ENCODE assay signal across 9 cellular contexts in genomic region chr7:22858274-22858639, GRCh38. TPM values are rescaled to one million over a fixed set of nuclear protein-coding genes. Genes with fewer than 3 reads are reported as not detected.
A peak's percentile ranks its signal among the peaks of the same experiment; 100 is the strongest.
DNase-seq lines count a peak whose midpoint lies in the region; ATAC-seq and TF ChIP-seq lines count a peak whose summit lies in the region.
"Had no signal": no experiment of that assay in that cellular context is flagged by ENCODE, and none has a peak within 500 bp of the region (broad histone marks: within the 10 kb centered on the region; RNA-seq: fewer than 3 reads in every experiment).

No MANE protein-coding gene starts in this region.

- WGBS in endodermal cell (ENCODE audit: insufficient coverage in 1 of 2, insufficient read length in 1 of 2), 2 experiments: 83% methylated on average over 1 of the region's 1 CpG; no CpG with 5 or more reads in 1 of the 2 experiments

- POLR2A ChIA-PET in activated CD4-positive, alpha-beta T cell treated with anti-CD3 and anti-CD28 coated beads for 36 hours (lab: Charles Lee): no interaction called here

- peaks cover 75% of the 10 kb centered on the region for H3K36me3 Mint-ChIP-seq in activated CD4-positive, alpha-beta T cell treated with anti-CD3 and anti-CD28 coated beads for 36 hours (ENCODE audit: low read depth)
- peaks cover 57% of the 10 kb centered on the region for H3K36me3 Mint-ChIP-seq in endodermal cell (ENCODE audit: low read depth)
- H3K36me3 Mint-ChIP-seq in stimulated activated effector memory CD8-positive, alpha-beta T cell treated with anti-CD3 and anti-CD28 coated beads, Interleukin-12 subunit alpha, Interleukin-12 subunit beta, amount 100 ng/mL, for 72 hours: peaks cover 91% of the 10 kb centered on the region

- peak overlapping the region; percentile 97 for H3K27ac ChIP-seq in SJSA1
- peak overlapping the region; percentile 19 for H3K27ac ChIP-seq in endodermal cell (ENCODE audit: low read depth, low read length)

- H3K36me3 ChIP-seq in SJSA1 (peaks cover 48% of the 10 kb centered on the region), endodermal cell (ENCODE audit: control insufficient read depth, insufficient read depth, low read length) (peaks cover 59% of the 10 kb centered on the region)

- intact Hi-C loops in activated CD4-positive, alpha-beta T cell treated with anti-CD3 and anti-CD28 coated beads for 36 hours (cut with DNase I, micrococcal nuclease): loop anchor here (10.0 kb wide), 2 partner anchors 327 to 737 kb away; partner anchors contain the start of genes CCDC126 (in 1 of the 2) and NUP42 (in 1 of the 2)
- intact Hi-C loops in cardiac septum (cut with DNase I): loop anchor here (5.0 to 10.0 kb wide), 3 partner anchors 133 to 197 kb away; partner anchors contain the start of genes HYCC1 and IL6

- no peaks in the 10 kb centered on the region for H3K27me3 Mint-ChIP-seq in activated CD4-positive, alpha-beta T cell treated with anti-CD3 and anti-CD28 coated beads for 36 hours
- peaks cover 4% of the 10 kb centered on the region for H3K27me3 Mint-ChIP-seq in endodermal cell (ENCODE audit: insufficient read depth)
- H3K27me3 Mint-ChIP-seq: type B pancreatic cell had no signal

- ATAC-seq in activated CD4-positive, alpha-beta T cell treated with anti-CD3 and anti-CD28 coated beads for 36 hours: no peak
- ATAC-seq in stimulated activated effector memory CD8-positive, alpha-beta T cell treated with anti-CD3 and anti-CD28 coated beads, Interleukin-12 subunit alpha, Interleukin-12 subunit beta, amount 100 ng/mL, for 72 hours: no peak

- no peaks in the 10 kb centered on the region for H3K9me3 Mint-ChIP-seq in activated CD4-positive, alpha-beta T cell treated with anti-CD3 and anti-CD28 coated beads for 36 hours (ENCODE audit: low read depth)
- H3K9me3 Mint-ChIP-seq in endodermal cell: no peaks in the 10 kb centered on the region
- H3K9me3 Mint-ChIP-seq in stimulated activated effector memory CD8-positive, alpha-beta T cell treated with anti-CD3 and anti-CD28 coated beads, Interleukin-12 subunit alpha, Interleukin-12 subunit beta, amount 100 ng/mL, for 72 hours: no peaks in the 10 kb centered on the region
- H3K9me3 Mint-ChIP-seq: type B pancreatic cell had no signal

- no peaks in the 10 kb centered on the region for H3K9me3 ChIP-seq in SJSA1 (replicated peaks)
- H3K9me3 ChIP-seq in endodermal cell (ENCODE audit: control insufficient read depth, low read length): no peaks in the 10 kb centered on the region

- CTCF ChIA-PET in activated CD4-positive, alpha-beta T cell treated with anti-CD3 and anti-CD28 coated beads for 36 hours (lab: Charles Lee): interaction anchor here (3.5 kb wide), 1 partner anchor 198 kb away, joined by 26 read pairs; no protein-coding TSS in a partner anchor

- no peak overlapping the region for H3K9ac ChIP-seq in endodermal cell (ENCODE audit: extremely low read depth, low read length, poor library complexity, severe bottlenecking)

- H3K4me3 ChIP-seq in SJSA1 (no peak overlapping the region), endodermal cell (ENCODE audit: low read length) (no peak overlapping the region)

- H3K27ac Mint-ChIP-seq in activated CD4-positive, alpha-beta T cell treated with anti-CD3 and anti-CD28 coated beads for 36 hours: peak overlapping the region; percentile 80
- H3K27ac Mint-ChIP-seq in endodermal cell: peak overlapping the region; percentile 88
- peak overlapping the region; percentile 82 for H3K27ac Mint-ChIP-seq in stimulated activated effector memory CD8-positive, alpha-beta T cell treated with anti-CD3 and anti-CD28 coated beads, Interleukin-12 subunit alpha, Interleukin-12 subunit beta, amount 100 ng/mL, for 72 hours
- H3K27ac Mint-ChIP-seq: type B pancreatic cell had no signal

- peaks cover 54% of the 10 kb centered on the region for H3K4me1 Mint-ChIP-seq in activated CD4-positive, alpha-beta T cell treated with anti-CD3 and anti-CD28 coated beads for 36 hours
- H3K4me1 Mint-ChIP-seq in endodermal cell: peaks cover 31% of the 10 kb centered on the region
- H3K4me1 Mint-ChIP-seq in stimulated activated effector memory CD8-positive, alpha-beta T cell treated with anti-CD3 and anti-CD28 coated beads, Interleukin-12 subunit alpha, Interleukin-12 subunit beta, amount 100 ng/mL, for 72 hours: peaks cover 19% of the 10 kb centered on the region

- H3K4me3 Mint-ChIP-seq in activated CD4-positive, alpha-beta T cell treated with anti-CD3 and anti-CD28 coated beads for 36 hours: peak overlapping the region; percentile 19
- no peak overlapping the region for H3K4me3 Mint-ChIP-seq in endodermal cell
- H3K4me3 Mint-ChIP-seq in stimulated activated effector memory CD8-positive, alpha-beta T cell treated with anti-CD3 and anti-CD28 coated beads, Interleukin-12 subunit alpha, Interleukin-12 subunit beta, amount 100 ng/mL, for 72 hours: no peak overlapping the region
- H3K4me3 Mint-ChIP-seq: type B pancreatic cell had no signal

- peaks cover 58% of the 10 kb centered on the region for H3K4me1 ChIP-seq in SJSA1 (replicated peaks)
- peaks cover 10% of the 10 kb centered on the region for H3K4me1 ChIP-seq in endodermal cell (ENCODE audit: control insufficient read depth, insufficient read depth, low read length)

- DNase-seq in activated CD4-positive, alpha-beta T cell treated with anti-CD3 and anti-CD28 coated beads for 36 hours: no peak
- DNase-seq in activated CD4-positive, alpha-beta T cell treated with anti-CD3 and anti-CD28 coated beads for 1 hour: no peak
- no peak for DNase-seq in SJSA1 (ENCODE audit: low read depth in 1 of 2, low spot score in 2 of 2)
- no peak for DNase-seq in endodermal cell
- no peak for DNase-seq in stimulated activated effector memory CD8-positive, alpha-beta T cell treated with anti-CD3 and anti-CD28 coated beads, Interleukin-12 subunit alpha, Interleukin-12 subunit beta, amount 100 ng/mL, for 72 hours (ENCODE audit: low spot score in 2 of 2)
- DNase-seq in T-helper 9 cell: no peak
- no peak for DNase-seq in cardiac septum (ENCODE audit: low spot score)
- DNase-seq in NCI-H82 (lab: John Stamatoyannopoulos, UW): no peak

- H3K27me3 ChIP-seq in SJSA1 (replicated peaks) (no peaks in the 10 kb centered on the region), endodermal cell (ENCODE audit: control insufficient read depth, insufficient read depth, low read length, poor library complexity, severe bottlenecking) (no peaks in the 10 kb centered on the region)

- no peak for TF ChIP-seq CTCF in endodermal cell (conservative IDR thresholded peaks at IDR 0.05)

RNA-seq across cellular contexts. Expression of gene TOMM7, which starts 35.6 kb away (rescaled TPM):
- total RNA-seq in activated CD4-positive, alpha-beta T cell treated with anti-CD3 and anti-CD28 coated beads for 36 hours: 100 to 1,000 TPM in 1 of 2 experiments, 10 to 100 TPM in 1; 73.7 to 254 TPM
- total RNA-seq in SJSA1 (2014; rRNA removed; shearing (Covaris generic)): 141 and 226 TPM in 2 replicates
- total RNA-seq in endodermal cell (100 to 1,000 TPM; 335 to 356 TPM), cardiac septum (318 TPM)
- polyA plus RNA-seq in endodermal cell (2013, experiment 1 of 2): 358 TPM
- polyA plus RNA-seq in endodermal cell (2013, experiment 2 of 2): 283 TPM
